In the genomic region with DNA sequence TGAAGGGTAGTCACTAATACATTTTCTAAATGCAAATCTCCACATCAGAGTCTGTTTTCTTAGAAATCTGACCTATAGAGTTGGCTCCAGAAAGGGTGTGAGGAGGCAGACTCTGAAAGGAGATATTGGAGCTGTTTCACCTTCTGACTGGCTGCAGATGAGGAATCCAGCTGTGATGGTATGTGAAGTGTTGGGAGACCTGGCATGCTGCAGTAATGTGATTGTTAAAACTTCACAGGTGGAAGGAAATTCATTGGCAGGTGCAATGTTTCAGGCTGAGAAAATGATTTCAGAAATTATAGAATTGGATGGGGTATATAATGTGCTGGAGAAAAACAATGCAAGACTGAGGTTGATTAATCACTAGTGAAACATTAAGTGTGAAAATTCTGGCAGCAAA, we compare ENCODE assay signal across 27 cellular contexts.
"Had no signal": no experiment of that assay in that cellular context is flagged by ENCODE, and none has a peak within 500 bp of the region (broad histone marks: within the 10 kb centered on the region; RNA-seq: fewer than 3 reads in every experiment).

No MANE protein-coding gene starts in this region.

- H3K4me1 ChIP-seq: esophagus muscularis mucosa, gastrocnemius medialis, heart right ventricle, pancreas, psoas muscle, right lobe of liver, spleen, tibial artery, upper lobe of left lung, uterus had no signal

- H3K9me3 ChIP-seq: esophagus muscularis mucosa, gastrocnemius medialis, mucosa of descending colon, pancreas, psoas muscle, right lobe of liver, tibial artery, upper lobe of left lung, uterus had no signal

- ATAC-seq: gastrocnemius medialis; heart right ventricle; left lobe of liver; mucosa of descending colon; naive thymus-derived CD8-positive, alpha-beta T cell; pancreas; psoas muscle; right lobe of liver; stimulated activated memory B cell treated with anti-CD40 and anti-IgM and Interleukin-4, amounts not matched to agents 10 μg/mL and 1 μg/mL and 100 μg/mL, for 72 hours had no signal

- FAIRE-seq: endometrium, islet of Langerhans, pancreas had no signal

- H3K36me3 ChIP-seq: esophagus muscularis mucosa, gastrocnemius medialis, heart right ventricle, pancreas, right lobe of liver, spleen, tibial artery, upper lobe of left lung, uterus had no signal

- H3K4me3 ChIP-seq: dorsolateral prefrontal cortex, esophagus muscularis mucosa, gastrocnemius medialis, heart right ventricle, mucosa of descending colon, pancreas, psoas muscle, right lobe of liver, spleen, tibial artery, upper lobe of left lung, uterus had no signal

- H3K27ac ChIP-seq: dorsolateral prefrontal cortex, esophagus muscularis mucosa, gastrocnemius medialis, heart right ventricle, pancreas, psoas muscle, right lobe of liver, spleen, tibial artery, upper lobe of left lung, uterus had no signal

- DNase-seq: cortex of kidney; dorsolateral prefrontal cortex; effector CD8-positive, alpha-beta T cell; gastrocnemius medialis; heart right ventricle; hypothalamus; kidney glomerular epithelial cell; mammary epithelial cell; mucosa of descending colon; naive thymus-derived CD8-positive, alpha-beta T cell; nucleus accumbens; pancreas; psoas muscle; retina; right lobe of liver; spleen; stimulated activated CD4-positive, alpha-beta T cell treated with anti-CD3 and anti-CD28 coated beads, Interleukin-15, amount 100 ng/mL, for 24 hours; stimulated activated CD4-positive, alpha-beta T cell treated with anti-CD3 and anti-CD28 coated beads, Interleukin-1b, Interleukin-23, amount 100 ng/mL, for 48 hours; stimulated activated CD4-positive, alpha-beta T cell treated with anti-CD3 and anti-CD28 coated beads, Interleukin-4, amount 100 ng/mL, for 24 hours; tibial artery; upper lobe of left lung; uterus had no signal

- H3K27me3 ChIP-seq: dorsolateral prefrontal cortex, esophagus muscularis mucosa, gastrocnemius medialis, heart right ventricle, pancreas, right lobe of liver, spleen, tibial artery, upper lobe of left lung, uterus had no signal
